ENCODE assay signal across 17 cellular contexts in genomic region chr1:85229574-85230097, GRCh38. TPM values are rescaled to one million over a fixed set of nuclear protein-coding genes. Genes with fewer than 3 reads are reported as not detected.
DNase-seq lines count a peak whose midpoint lies in the region; ATAC-seq and TF ChIP-seq lines count a peak whose summit lies in the region.
"Had no signal": no experiment of that assay in that cellular context is flagged by ENCODE, and none has a peak within 500 bp of the region (broad histone marks: within the 10 kb centered on the region; RNA-seq: fewer than 3 reads in every experiment).

No MANE protein-coding gene starts in this region.

- no TSS peak for BruUV-seq in A673 (replicated peaks; lab: Mats Ljungman, UMichigan)

- ATAC-seq in heart right ventricle = peak in 6 of 8 donors; percentile 10 to 65 (median 44)
- ATAC-seq in HG03439 (IDR thresholded peaks at IDR 0.05; ENCODE audit: unreplicated experiment) = no peak
- no peak for ATAC-seq in HG02884 (IDR thresholded peaks at IDR 0.05; ENCODE audit: unreplicated experiment)
- ATAC-seq: gastrocnemius medialis, T-helper 17 cell had no signal

- no peak overlapping the region for H3K4me3 ChIP-seq in A673 (ENCODE audit: low read depth, low read length, poor library complexity, severe bottlenecking)
- H3K4me3 ChIP-seq in HEK293 (ENCODE audit: low read depth, low read length) = no peak overlapping the region
- H3K4me3 ChIP-seq in heart right ventricle = no peak overlapping the region
- H3K4me3 ChIP-seq: gastrocnemius medialis, ovary, Peyer's patch, spleen had no signal

- peaks cover 25% of the 10 kb centered on the region for H3K4me1 ChIP-seq in A673 (ENCODE audit: insufficient read depth, low read length, poor library complexity, severe bottlenecking)
- H3K4me1 ChIP-seq in HEK293 (ENCODE audit: control insufficient read depth, insufficient read depth, low read length) = peaks cover 8% of the 10 kb centered on the region
- peaks cover 0 to 29% (median 10%) of the 10 kb centered on the region in 9 donors for H3K4me1 ChIP-seq in heart right ventricle

- H3K27ac ChIP-seq in A673 (ENCODE audit: low read depth, low read length, poor library complexity, severe bottlenecking) = no peak overlapping the region
- H3K27ac ChIP-seq in HEK293 (ENCODE audit: extremely low read depth, low read depth, low read length) = no peak overlapping the region
- H3K27ac ChIP-seq in heart right ventricle = peak overlapping the region; percentile 5 to 77 (median 68)
- H3K27ac ChIP-seq: ovary, Peyer's patch, spleen had no signal

- CTCF ChIA-PET in A673 (lab: Charles Lee) (interaction anchor here (0.6 to 2.3 kb wide), 2 partner anchors 125 to 285 kb away, joined by 3 to 13 read pairs; no protein-coding TSS in a partner anchor), HEK293 (lab: Yijun Ruan, JAX) (interaction anchor here (0.7 to 4.6 kb wide), 6 partner anchors 14 to 285 kb away, joined by 3 to 18 read pairs (median 6); no protein-coding TSS in a partner anchor)

- 63 to 64% methylated on average over 6 of the region's 6 CpGs for WGBS in heart right ventricle, 2 donors

- POLR2A ChIA-PET in A673 (lab: Charles Lee; ENCODE audit: low non-redundant PET) = no interaction called here
- POLR2A ChIA-PET in HEK293 (lab: Yijun Ruan, JAX) = no interaction called here

- H3K9me3 ChIP-seq in A673 (ENCODE audit: low read depth, low read length, poor library complexity, severe bottlenecking) (no peaks in the 10 kb centered on the region), HEK293 (ENCODE audit: control insufficient read depth, insufficient read depth, low read depth, low read length) (no peaks in the 10 kb centered on the region), heart right ventricle (no peaks in the 10 kb centered on the region)
- H3K9me3 ChIP-seq: gastrocnemius medialis, ovary, Peyer's patch, spleen had no signal

- H3K27me3 ChIP-seq in A673 (replicated peaks; ENCODE audit: insufficient read depth, low read depth, low read length, poor library complexity) = no peaks in the 10 kb centered on the region
- H3K27me3 ChIP-seq in heart right ventricle = no peaks in the 10 kb centered on the region
- H3K27me3 ChIP-seq: gastrocnemius medialis, ovary, Peyer's patch, spleen had no signal

- DNase-seq in A673 (ENCODE audit: low spot score) (peak; percentile 18), NCI-H69 (lab: John Stamatoyannopoulos, UW) (peak; percentile 81), heart right ventricle (no peak), GM20000 (ENCODE audit: low spot score) (no peak), CD1c-positive myeloid dendritic cell (ENCODE audit: extremely low spot score) (no peak)
- DNase-seq: activated T-cell treated with anti-CD3 and anti-CD28 coated beads, Interleukin-2, amount 50 U/mL, for 1 hour; cerebellar nuclear complex; gastrocnemius medialis; HCEC 1CT; NCI-H2227 treated with DMSO at 0.1 percent for 48 hours; ovary; Peyer's patch; spleen; T-helper 17 cell had no signal

- TF ChIP-seq CTCF in A673 (conservative IDR thresholded peaks at IDR 0.05; ENCODE audit: low read depth, low read length) (no peak), HEK293 (tag by site-specific recombination; IDR thresholded peaks at IDR 0.05) (no peak), heart right ventricle (IDR thresholded peaks at IDR 0.05) (no peak), GM20000 (IDR thresholded peaks at IDR 0.05; ENCODE audit: extremely low read depth, missing control alignments) (no peak)

- H3K36me3 ChIP-seq in A673 (ENCODE audit: insufficient read depth, low read length, poor library complexity, severe bottlenecking) = no peaks in the 10 kb centered on the region
- no peaks in the 10 kb centered on the region for H3K36me3 ChIP-seq in HEK293 (ENCODE audit: control insufficient read depth in 2 of 2, insufficient read depth in 1 of 2, low read length in 2 of 2)
- no peaks in the 10 kb centered on the region for H3K36me3 ChIP-seq in heart right ventricle
- H3K36me3 ChIP-seq: gastrocnemius medialis, ovary, Peyer's patch, spleen had no signal

- intact Hi-C loops in A673 (cut with micrococcal nuclease; ENCODE audit: unreplicated experiment) = no loop called here
- intact Hi-C loops in heart right ventricle (cut with DNase I) = loop anchor here in 1 of 10 donors (5.0 kb wide), 1 partner anchor 97 kb away; no protein-coding TSS in a partner anchor

TF ChIP-seq in HEK293, 187 proteins besides CTCF, POLR2A, EP300 and RAD21 (continues in another document):
- TF ChIP-seq ZNF488 (tag by site-specific recombination; IDR thresholded peaks at IDR 0.05) (no peak), ZNF391 (tag by site-specific recombination; IDR thresholded peaks at IDR 0.05; ENCODE audit: borderline replicate concordance, low read depth) (no peak), ZNF19 (tag by site-specific recombination; IDR thresholded peaks at IDR 0.05; ENCODE audit: low read depth) (no peak), KLF16 (tag by site-specific recombination; IDR thresholded peaks at IDR 0.05) (no peak), GFI1B (tag by site-specific recombination; IDR thresholded peaks at IDR 0.05) (no peak), ZNF18 (tag by site-specific recombination; IDR thresholded peaks at IDR 0.05) (peak; percentile 94), GLIS1 (tag by site-specific recombination; IDR thresholded peaks at IDR 0.05) (peak; percentile 54; the same call in 1 of the 2 replicates), BCL11B (tag by site-specific recombination; IDR thresholded peaks at IDR 0.05; ENCODE audit: low read depth) (no peak), ZNF544 (tag by site-specific recombination; IDR thresholded peaks at IDR 0.05) (no peak), ZNF785 (tag by site-specific recombination; IDR thresholded peaks at IDR 0.05) (no peak), ZBTB11 (tag by site-specific recombination; conservative IDR thresholded peaks at IDR 0.05; ENCODE audit: low read depth) (no peak), ZNF830 (tag by site-specific recombination; IDR thresholded peaks at IDR 0.05; ENCODE audit: low read depth) (no peak), TCF7L2 (IDR thresholded peaks at IDR 0.05; ENCODE audit: borderline replicate concordance, low read depth, low read length) (no peak), ZBTB48 (tag by site-specific recombination; IDR thresholded peaks at IDR 0.05) (no peak), KLF10 (tag by site-specific recombination; IDR thresholded peaks at IDR 0.05) (no peak)

RNA-seq across cellular contexts. Expression of gene SYDE2, which starts 28.8 kb away (rescaled TPM):
- total RNA-seq in A673 (2021) = 10.4 and 10.9 TPM in 2 replicates
- total RNA-seq in heart right ventricle = 10 to 100 TPM; 16.1 to 24.7 (median 21.4) TPM
- 1 to 10 TPM; 1.1 to 3.0 TPM for polyA plus RNA-seq in heart right ventricle

RNA-seq across cellular contexts. Expression of gene C1orf52, which starts 29.8 kb away (rescaled TPM):
- total RNA-seq in A673 (2021) (30.2 and 31.9 TPM in 2 replicates), heart right ventricle (10 to 100 TPM; 12.8 to 21.3 (median 15.0) TPM)
- polyA plus RNA-seq in heart right ventricle = 10 to 100 TPM; 18.4 to 34.4 TPM

RNA-seq across cellular contexts. Expression of gene BCL10, which starts 46.8 kb away (rescaled TPM):
- total RNA-seq in A673 (2021) = 18.1 and 20.9 TPM in 2 replicates
- 10 to 100 TPM in 3 of 10 donors, 1 to 10 TPM in 7; 6.2 to 15.3 (median 9.4) TPM for total RNA-seq in heart right ventricle
- 1 to 10 TPM; 4.1 to 4.3 TPM for polyA plus RNA-seq in heart right ventricle

Comparison
In these comparisons a context has a peak if more than half of its experiments do, and no peak if none do; other contexts are left out.
1. DNase-seq: peak in A673 (single experiment) and NCI-H69 (single experiment); none in heart right ventricle (0 of 2), GM20000 (single experiment) and CD1c-positive myeloid dendritic cell (single experiment).
2. H3K27ac ChIP-seq: peak in heart right ventricle (10 of 10); none in A673 (single experiment) and HEK293 (single experiment).
3. ATAC-seq: peak in heart right ventricle (6 of 8); none in HG03439 (single experiment) and HG02884 (single experiment).